Comparison of ENCODE assay signal across 21 cellular contexts in the genomic region with DNA sequence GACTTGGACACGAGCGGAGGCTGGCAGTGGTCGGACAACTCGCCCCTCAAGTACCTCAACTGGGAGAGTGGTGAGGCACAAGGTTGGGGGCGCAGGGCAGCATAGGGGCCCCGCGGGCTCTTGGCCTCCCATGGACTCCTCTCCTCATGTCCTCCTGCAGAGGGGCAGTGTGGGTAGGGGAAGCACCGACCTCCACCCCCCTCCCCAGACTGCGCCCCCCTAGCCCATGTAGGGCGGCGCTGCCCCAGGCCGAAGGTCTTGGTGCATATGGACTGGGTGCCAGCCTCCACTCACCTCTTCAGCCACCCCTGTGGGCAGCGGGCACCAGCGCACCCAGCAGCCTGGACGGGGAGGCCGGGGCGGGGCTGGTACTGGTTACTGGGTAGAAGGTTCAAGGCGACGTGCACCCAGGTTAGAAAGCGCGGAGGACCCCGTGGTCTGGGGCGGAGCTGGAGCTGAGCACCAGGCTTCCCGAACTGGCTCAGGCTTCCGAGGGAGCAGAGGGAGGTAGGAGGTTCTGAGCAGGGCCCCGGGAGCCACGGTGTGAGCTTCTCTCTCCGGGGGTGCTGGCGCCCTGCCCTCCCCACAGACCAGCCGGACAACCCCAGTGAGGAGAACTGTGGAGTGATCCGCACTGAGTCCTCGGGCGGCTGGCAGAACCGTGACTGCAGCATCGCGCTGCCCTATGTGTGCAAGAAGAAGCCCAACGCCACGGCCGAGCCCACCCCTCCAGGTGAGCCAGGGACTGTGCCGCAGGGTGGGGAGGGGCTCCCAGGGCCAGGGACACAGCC.
"Had no signal": no experiment of that assay in that cellular context is flagged by ENCODE, and none has a peak within 500 bp of the region (broad histone marks: within the 10 kb centered on the region; RNA-seq: fewer than 3 reads in every experiment).

No MANE protein-coding gene starts in this region.

- H3K9me3 Mint-ChIP-seq: activated naive CD8-positive, alpha-beta T cell treated with anti-CD3 and anti-CD28 coated beads for 36 hours; activated T-cell treated with anti-CD3 and anti-CD28 coated beads, Interleukin-2, amount 50 U/mL, for 24 hours; activated T-helper 17 cell treated with anti-CD3 and anti-CD28 coated beads, Interleukin-2, amount 50 U/mL, for 72 hours; mesothelial cell of epicardium; natural killer cell had no signal

- ATAC-seq: activated T-helper 17 cell treated with anti-CD3 and anti-CD28 coated beads, Interleukin-2, amount 50 U/mL, for 72 hours; psoas muscle had no signal

- H3K4me3 Mint-ChIP-seq: activated naive CD8-positive, alpha-beta T cell treated with anti-CD3 and anti-CD28 coated beads for 36 hours; activated T-cell treated with anti-CD3 and anti-CD28 coated beads, Interleukin-2, amount 50 U/mL, for 24 hours; activated T-helper 17 cell treated with anti-CD3 and anti-CD28 coated beads, Interleukin-2, amount 50 U/mL, for 72 hours; mesothelial cell of epicardium; natural killer cell had no signal

- H3K27ac ChIP-seq: breast epithelium, colonic mucosa, heart right ventricle, ovary, psoas muscle, right atrium auricular region, transverse colon, vagina had no signal

- H3K36me3 ChIP-seq: breast epithelium, colonic mucosa, ovary, right atrium auricular region, transverse colon had no signal

- H3K27me3 ChIP-seq: breast epithelium, colonic mucosa, heart right ventricle, ovary, right atrium auricular region, transverse colon, vagina had no signal

- DNase-seq: activated CD8-positive, alpha-beta memory T cell treated with anti-CD3 and anti-CD28 coated beads for 24 hours; activated CD8-positive, alpha-beta memory T cell treated with anti-CD3 and anti-CD28 coated beads, Interleukin-2, amount 50 U/mL, for 4 hours; activated naive CD4-positive, alpha-beta T cell treated with Interleukin-2 at 50 U/mL for 16 hours; activated naive CD8-positive, alpha-beta T cell treated with anti-CD3 and anti-CD28 coated beads for 36 hours; activated T-cell treated with anti-CD3 and anti-CD28 coated beads, Interleukin-2, amount 50 U/mL, for 24 hours; colonic mucosa; foreskin fibroblast; heart right ventricle; islet precursor cell; natural killer cell; psoas muscle; stimulated activated CD4-positive, alpha-beta T cell treated with anti-CD3 and anti-CD28 coated beads, Interleukin-1b, Interleukin-23, amount 100 ng/mL, for 48 hours; T-helper 9 cell; transverse colon had no signal

- H3K4me3 ChIP-seq: breast epithelium, colonic mucosa, heart right ventricle, lung, ovary, psoas muscle, right atrium auricular region, transverse colon, vagina had no signal

- H3K27me3 Mint-ChIP-seq: activated naive CD8-positive, alpha-beta T cell treated with anti-CD3 and anti-CD28 coated beads for 36 hours; activated T-helper 17 cell treated with anti-CD3 and anti-CD28 coated beads, Interleukin-2, amount 50 U/mL, for 72 hours had no signal

- H3K27ac Mint-ChIP-seq: activated naive CD8-positive, alpha-beta T cell treated with anti-CD3 and anti-CD28 coated beads for 36 hours; activated T-cell treated with anti-CD3 and anti-CD28 coated beads, Interleukin-2, amount 50 U/mL, for 24 hours; activated T-helper 17 cell treated with anti-CD3 and anti-CD28 coated beads, Interleukin-2, amount 50 U/mL, for 72 hours; mesothelial cell of epicardium; natural killer cell had no signal

- H3K4me1 ChIP-seq: breast epithelium, psoas muscle, right atrium auricular region, transverse colon had no signal

- H3K9me3 ChIP-seq: breast epithelium, colonic mucosa, heart right ventricle, ovary, psoas muscle, right atrium auricular region, transverse colon, vagina had no signal
